Comparison of ENCODE assay signal across 16 cellular contexts in the genomic region with DNA sequence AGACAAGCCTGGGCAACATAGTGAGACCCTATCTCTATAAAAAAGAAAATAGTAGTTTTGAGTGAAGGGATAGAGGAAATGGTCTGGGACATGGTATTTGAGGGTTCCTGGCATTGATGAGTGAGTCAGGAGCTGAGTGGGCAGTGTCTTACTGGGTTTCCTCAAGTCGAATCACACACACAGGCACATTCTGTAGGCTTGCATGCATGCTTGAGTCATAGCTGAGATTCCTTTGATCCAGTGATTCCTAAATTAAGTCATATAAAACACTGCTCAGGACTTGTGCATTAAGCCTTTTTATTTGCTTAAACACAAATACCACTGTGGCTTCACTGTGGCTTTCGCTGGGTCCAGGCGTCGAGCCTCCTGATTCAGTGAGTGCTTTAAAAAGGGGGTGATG.
A peak's percentile ranks its signal among the peaks of the same experiment; 100 is the strongest.
DNase-seq lines count a peak whose midpoint lies in the region; ATAC-seq and TF ChIP-seq lines count a peak whose summit lies in the region.
"Had no signal": no experiment of that assay in that cellular context is flagged by ENCODE, and none has a peak within 500 bp of the region (broad histone marks: within the 10 kb centered on the region; RNA-seq: fewer than 3 reads in every experiment).

No MANE protein-coding gene starts in this region.

- H3K4me3 Mint-ChIP-seq in activated T-cell treated with anti-CD3 and anti-CD28 coated beads, Interleukin-2, amount 50 U/mL, for 4 hours: no peak overlapping the region
- H3K4me3 Mint-ChIP-seq in stimulated activated effector memory CD8-positive, alpha-beta T cell treated with anti-CD3 and anti-CD28 coated beads, Interleukin-12 subunit alpha, Interleukin-12 subunit beta, amount 100 ng/mL, for 72 hours: no peak overlapping the region
- H3K4me3 Mint-ChIP-seq: H9 had no signal

- no peak overlapping the region for H3K4me3 ChIP-seq in fibroblast of pulmonary artery (replicated peaks; ENCODE audit: low read depth, low read length)
- H3K4me3 ChIP-seq: sigmoid colon had no signal

- no peak overlapping the region for H3K27ac Mint-ChIP-seq in stimulated activated effector memory CD8-positive, alpha-beta T cell treated with anti-CD3 and anti-CD28 coated beads, Interleukin-12 subunit alpha, Interleukin-12 subunit beta, amount 100 ng/mL, for 72 hours

- H3K36me3 Mint-ChIP-seq in activated T-cell treated with anti-CD3 and anti-CD28 coated beads, Interleukin-2, amount 50 U/mL, for 4 hours (ENCODE audit: insufficient read depth): peaks cover 25% of the 10 kb centered on the region
- H3K36me3 Mint-ChIP-seq in stimulated activated effector memory CD8-positive, alpha-beta T cell treated with anti-CD3 and anti-CD28 coated beads, Interleukin-12 subunit alpha, Interleukin-12 subunit beta, amount 100 ng/mL, for 72 hours: peaks cover 12% of the 10 kb centered on the region

- H3K4me1 Mint-ChIP-seq in activated T-cell treated with anti-CD3 and anti-CD28 coated beads, Interleukin-2, amount 50 U/mL, for 4 hours (ENCODE audit: low read depth): peaks cover 2% of the 10 kb centered on the region
- no peaks in the 10 kb centered on the region for H3K4me1 Mint-ChIP-seq in stimulated activated effector memory CD8-positive, alpha-beta T cell treated with anti-CD3 and anti-CD28 coated beads, Interleukin-12 subunit alpha, Interleukin-12 subunit beta, amount 100 ng/mL, for 72 hours
- H3K4me1 Mint-ChIP-seq: H9 had no signal

- H3K27me3 Mint-ChIP-seq in activated T-cell treated with anti-CD3 and anti-CD28 coated beads, Interleukin-2, amount 50 U/mL, for 4 hours (ENCODE audit: low read depth): no peaks in the 10 kb centered on the region

- peak; percentile 65 to 69 for ATAC-seq in activated T-cell treated with anti-CD3 and anti-CD28 coated beads, Interleukin-2, amount 50 U/mL, for 4 hours
- peak; percentile 99 for ATAC-seq in SK-N-SH treated with all-trans-retinoic acid at 6 μM for 48 hours
- peak; percentile 67 for ATAC-seq in stimulated activated effector memory CD8-positive, alpha-beta T cell treated with anti-CD3 and anti-CD28 coated beads, Interleukin-12 subunit alpha, Interleukin-12 subunit beta, amount 100 ng/mL, for 72 hours
- no peak for ATAC-seq in GM21515 (IDR thresholded peaks at IDR 0.05; ENCODE audit: unreplicated experiment)
- ATAC-seq: left colon had no signal

- DNase-seq in activated T-cell treated with anti-CD3 and anti-CD28 coated beads, Interleukin-2, amount 50 U/mL, for 4 hours: no peak
- DNase-seq in activated T-cell treated with anti-CD3 and anti-CD28 coated beads for 4 hours (no peak), fibroblast of pulmonary artery (ENCODE audit: low read depth) (peak; percentile 93), NCI-H1048 (lab: John Stamatoyannopoulos, UW) (no peak), NCI-H187 treated with DMSO at 0.1 percent for 48 hours (lab: John Stamatoyannopoulos, UW) (no peak)
- no peak for DNase-seq in stimulated activated effector memory CD8-positive, alpha-beta T cell treated with anti-CD3 and anti-CD28 coated beads, Interleukin-12 subunit alpha, Interleukin-12 subunit beta, amount 100 ng/mL, for 72 hours (ENCODE audit: low spot score in 2 of 2)
- DNase-seq: activated CD4-positive, alpha-beta T cell treated with anti-CD3 and anti-CD28 coated beads, Interleukin-2, amount 50 U/mL, for 1 hour; BE2C; cerebellar nuclear complex; H9; left colon; NCI-H2029; sigmoid colon; stimulated activated naive CD4-positive, alpha-beta T cell treated with Interleukin-2 at 50 U/mL for 16 hours had no signal

- no peak for TF ChIP-seq CTCF in fibroblast of pulmonary artery (IDR thresholded peaks at IDR 0.05; ENCODE audit: low read length, missing control alignments)

- no peaks in the 10 kb centered on the region for H3K9me3 Mint-ChIP-seq in activated T-cell treated with anti-CD3 and anti-CD28 coated beads, Interleukin-2, amount 50 U/mL, for 4 hours
- no peaks in the 10 kb centered on the region for H3K9me3 Mint-ChIP-seq in stimulated activated effector memory CD8-positive, alpha-beta T cell treated with anti-CD3 and anti-CD28 coated beads, Interleukin-12 subunit alpha, Interleukin-12 subunit beta, amount 100 ng/mL, for 72 hours
- H3K9me3 Mint-ChIP-seq: H9 had no signal

TF ChIP-seq in SK-N-SH treated with all-trans-retinoic acid at 6 μM for 48 hours, 23 proteins besides CTCF, POLR2A, EP300 and RAD21:
- TF ChIP-seq ISL1 (CRISPR knock-in tag; IDR thresholded peaks at IDR 0.05): peak; percentile 38; the same call in 1 of the 2 replicates
- TF ChIP-seq TOX (CRISPR knock-in tag; IDR thresholded peaks at IDR 0.05; ENCODE audit: borderline replicate concordance): no peak
- no peak for TF ChIP-seq ZNF8 (CRISPR knock-in tag; IDR thresholded peaks at IDR 0.05)
- TF ChIP-seq, protein P1, sequence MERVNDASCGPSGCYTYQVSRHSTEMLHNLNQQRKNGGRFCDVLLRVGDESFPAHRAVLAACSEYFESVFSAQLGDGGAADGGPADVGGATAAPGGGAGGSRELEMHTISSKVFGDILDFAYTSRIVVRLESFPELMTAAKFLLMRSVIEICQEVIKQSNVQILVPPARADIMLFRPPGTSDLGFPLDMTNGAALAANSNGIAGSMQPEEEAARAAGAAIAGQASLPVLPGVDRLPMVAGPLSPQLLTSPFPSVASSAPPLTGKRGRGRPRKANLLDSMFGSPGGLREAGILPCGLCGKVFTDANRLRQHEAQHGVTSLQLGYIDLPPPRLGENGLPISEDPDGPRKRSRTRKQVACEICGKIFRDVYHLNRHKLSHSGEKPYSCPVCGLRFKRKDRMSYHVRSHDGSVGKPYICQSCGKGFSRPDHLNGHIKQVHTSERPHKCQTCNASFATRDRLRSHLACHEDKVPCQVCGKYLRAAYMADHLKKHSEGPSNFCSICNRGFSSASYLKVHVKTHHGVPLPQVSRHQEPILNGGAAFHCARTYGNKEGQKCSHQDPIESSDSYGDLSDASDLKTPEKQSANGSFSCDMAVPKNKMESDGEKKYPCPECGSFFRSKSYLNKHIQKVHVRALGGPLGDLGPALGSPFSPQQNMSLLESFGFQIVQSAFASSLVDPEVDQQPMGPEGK (CRISPR knock-in tag; IDR thresholded peaks at IDR 0.05; ENCODE audit: borderline replicate concordance): no peak
